In genomic region chr17:55286681-55287589, GRCh38 we compare ENCODE assay signal across 9 cellular contexts. TPM values are rescaled to one million over a fixed set of nuclear protein-coding genes. Genes with fewer than 3 reads are reported as not detected.
DNase-seq lines count a peak whose midpoint lies in the region; TF ChIP-seq lines count a peak whose summit lies in the region.
"Had no signal": no experiment of that assay in that cellular context is flagged by ENCODE, and none has a peak within 500 bp of the region (broad histone marks: within the 10 kb centered on the region; RNA-seq: fewer than 3 reads in every experiment).

No MANE protein-coding gene starts in this region.

- DNase-seq in GM23248, result peak; percentile 30
- DNase-seq in fibroblast of pulmonary artery (ENCODE audit: low read depth), result peak; percentile 11
- no peak for DNase-seq in prostate gland (ENCODE audit: low spot score)
- DNase-seq in NCI-H1436 treated with DMSO at 0.1 percent for 48 hours (lab: John Stamatoyannopoulos, UW), result no peak
- DNase-seq in activated naive CD4-positive, alpha-beta T cell treated with anti-CD3 and anti-CD28 coated beads for 36 hours, result no peak
- no peak for DNase-seq in stimulated activated CD4-positive, alpha-beta T cell treated with anti-CD3 and anti-CD28 coated beads, Interleukin-15, amount 100 ng/mL, for 24 hours
- no peak for DNase-seq in GM10266 (ENCODE audit: extremely low spot score)
- DNase-seq: activated naive CD8-positive, alpha-beta T cell treated with anti-CD3 and anti-CD28 coated beads, Interleukin-2, amount 10 ng/mL, durations not matched to agents 7 days and 5 days had no signal

- 54 to 66% methylated on average over 3 of the region's 3 CpGs for WGBS in GM23248 (ENCODE audit: low coverage in 1 of 2, low lambda C conversion rate in 2 of 2, missing lambda C conversion rate in 2 of 2), 2 experiments
- WGBS in prostate gland, result 67% methylated on average over 3 of the region's 3 CpGs

- H3K4me1 ChIP-seq in GM23248 (ENCODE audit: insufficient read depth), result no peaks in the 10 kb centered on the region
- H3K4me1 ChIP-seq in prostate gland (replicated peaks), result peaks cover 5% of the 10 kb centered on the region

- no peaks in the 10 kb centered on the region for H3K27me3 Mint-ChIP-seq in activated naive CD4-positive, alpha-beta T cell treated with anti-CD3 and anti-CD28 coated beads for 36 hours (ENCODE audit: low read depth)

- H3K36me3 ChIP-seq in GM23248 (ENCODE audit: low read depth) (no peaks in the 10 kb centered on the region), prostate gland (no peaks in the 10 kb centered on the region)

- CTCF ChIA-PET in activated naive CD4-positive, alpha-beta T cell treated with anti-CD3 and anti-CD28 coated beads for 36 hours (lab: Charles Lee), result no interaction called here

- in situ Hi-C loops in GM23248 (cut with MboI), result no loop called here

- H3K4me3 Mint-ChIP-seq in activated naive CD4-positive, alpha-beta T cell treated with anti-CD3 and anti-CD28 coated beads for 36 hours, result no peak overlapping the region
- H3K4me3 Mint-ChIP-seq: activated naive CD8-positive, alpha-beta T cell treated with anti-CD3 and anti-CD28 coated beads, Interleukin-2, amount 10 ng/mL, durations not matched to agents 7 days and 5 days had no signal

- intact Hi-C loops in prostate gland (cut with DNase I), result no loop called here
- intact Hi-C loops in activated naive CD4-positive, alpha-beta T cell treated with anti-CD3 and anti-CD28 coated beads for 36 hours (cut with micrococcal nuclease), result no loop called here

- H3K27me3 ChIP-seq in GM23248 (replicated peaks; ENCODE audit: insufficient read depth) (peaks cover 12% of the 10 kb centered on the region; the same call in 1 of the 2 replicates), prostate gland (replicated peaks; ENCODE audit: insufficient read depth) (no peaks in the 10 kb centered on the region)

- no peaks in the 10 kb centered on the region for H3F3A ChIP-seq in GM23248 (ENCODE audit: insufficient read depth)

- no peaks in the 10 kb centered on the region for H4K20me1 ChIP-seq in GM23248 (ENCODE audit: insufficient read depth)

- no peaks in the 10 kb centered on the region for H3K9me3 Mint-ChIP-seq in activated naive CD4-positive, alpha-beta T cell treated with anti-CD3 and anti-CD28 coated beads for 36 hours
- H3K9me3 Mint-ChIP-seq: activated naive CD8-positive, alpha-beta T cell treated with anti-CD3 and anti-CD28 coated beads, Interleukin-2, amount 10 ng/mL, durations not matched to agents 7 days and 5 days had no signal

- no peaks in the 10 kb centered on the region for H3K9me2 ChIP-seq in GM23248 (ENCODE audit: insufficient read depth)

- no peak overlapping the region for H3K27ac Mint-ChIP-seq in activated naive CD4-positive, alpha-beta T cell treated with anti-CD3 and anti-CD28 coated beads for 36 hours
- H3K27ac Mint-ChIP-seq: activated naive CD8-positive, alpha-beta T cell treated with anti-CD3 and anti-CD28 coated beads, Interleukin-2, amount 10 ng/mL, durations not matched to agents 7 days and 5 days had no signal

- TF ChIP-seq POLR2A in prostate gland (IDR thresholded peaks at IDR 0.05), result no peak

- H3K4me3 ChIP-seq in GM23248 (no peak overlapping the region), fibroblast of pulmonary artery (replicated peaks; ENCODE audit: low read depth, low read length) (no peak overlapping the region), prostate gland (no peak overlapping the region)

- peaks cover 11% of the 10 kb centered on the region for H3K4me1 Mint-ChIP-seq in activated naive CD4-positive, alpha-beta T cell treated with anti-CD3 and anti-CD28 coated beads for 36 hours (ENCODE audit: low read depth)

- no peak overlapping the region for H3K9ac ChIP-seq in GM23248

- H3K9me3 ChIP-seq in GM23248 (ENCODE audit: low read depth) (no peaks in the 10 kb centered on the region), prostate gland (no peaks in the 10 kb centered on the region)

- H2AFZ ChIP-seq in GM23248, result no peak overlapping the region

- no peak overlapping the region for H3K4me2 ChIP-seq in GM23248 (ENCODE audit: unreplicated experiment)

- TF ChIP-seq CTCF in VCaP (conservative IDR thresholded peaks at IDR 0.05) (no peak), fibroblast of pulmonary artery (IDR thresholded peaks at IDR 0.05; ENCODE audit: low read length, missing control alignments) (no peak), prostate gland (IDR thresholded peaks at IDR 0.05) (no peak), GM10266 (IDR thresholded peaks at IDR 0.05; ENCODE audit: control insufficient read depth, insufficient read depth, low read depth, missing control alignments) (no peak)

- H3K27ac ChIP-seq in GM23248 (no peak overlapping the region), VCaP (peak overlapping the region; percentile 83), prostate gland (peak overlapping the region; percentile 74 to 75)

- H3K36me3 Mint-ChIP-seq in activated naive CD4-positive, alpha-beta T cell treated with anti-CD3 and anti-CD28 coated beads for 36 hours (ENCODE audit: low read depth), result no peaks in the 10 kb centered on the region
- H3K36me3 Mint-ChIP-seq: activated naive CD8-positive, alpha-beta T cell treated with anti-CD3 and anti-CD28 coated beads, Interleukin-2, amount 10 ng/mL, durations not matched to agents 7 days and 5 days had no signal

- H3K79me2 ChIP-seq in GM23248 (ENCODE audit: insufficient read depth), result no peaks in the 10 kb centered on the region

RNA-seq across cellular contexts. Expression of gene HLF, which starts 22.2 kb away (rescaled TPM):
- not detected in 2 replicates for total RNA-seq in GM23248 (2014; rRNA removed; shearing (Covaris generic))
- polyA plus RNA-seq in GM23248 (2016; fragmentation: Nextera tagmentation; extraction: Ambion mirVana), result 0.09 TPM in 1 of 2 replicates, not detected in the other
- total RNA-seq in prostate gland, result 10 to 100 TPM; 26.5 to 34.9 TPM
- under 1 TPM; 0.79 to 0.86 TPM for total RNA-seq in activated naive CD4-positive, alpha-beta T cell treated with anti-CD3 and anti-CD28 coated beads for 36 hours

Comparison
In these comparisons a context has a peak if more than half of its experiments do, and no peak if none do; other contexts are left out.
1. DNase-seq: peak in GM23248 (single experiment) and fibroblast of pulmonary artery (single experiment); none in prostate gland (single experiment), NCI-H1436 treated with DMSO at 0.1 percent for 48 hours (single experiment), activated naive CD4-positive, alpha-beta T cell treated with anti-CD3 and anti-CD28 coated beads for 36 hours (single experiment), stimulated activated CD4-positive, alpha-beta T cell treated with anti-CD3 and anti-CD28 coated beads, Interleukin-15, amount 100 ng/mL, for 24 hours (single experiment) and GM10266 (single experiment).
2. RNA of gene HLF, which starts 22.2 kb away (total RNA-seq): 26.5 to 34.9 TPM in prostate gland; 0.79 to 0.86 TPM in activated naive CD4-positive, alpha-beta T cell treated with anti-CD3 and anti-CD28 coated beads for 36 hours and not detected in GM23248; every median in the first group is over 10 times any median in the second.